Comparison of ENCODE assay signal across 1 cellular context in the genomic region with DNA sequence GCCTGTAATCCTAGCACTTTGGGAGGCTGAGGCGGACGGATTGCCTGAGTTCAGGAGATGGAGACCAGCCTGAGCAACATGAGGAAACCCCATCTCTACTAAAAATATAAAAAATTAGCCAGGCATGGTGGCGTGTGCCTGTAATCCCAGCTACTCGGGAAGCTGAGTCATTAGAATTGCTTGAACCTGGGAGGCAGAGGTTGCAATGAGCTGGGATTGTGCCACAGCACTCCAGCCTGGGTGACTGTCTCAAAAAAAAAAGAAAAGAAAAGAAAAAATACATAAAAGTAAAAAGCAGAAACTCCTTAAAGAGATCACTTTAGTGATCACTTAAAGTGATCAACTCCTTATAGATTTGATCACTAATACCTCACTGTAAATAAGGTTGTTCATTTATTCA.
TF ChIP-seq lines count a peak whose summit lies in the region.

No MANE protein-coding gene starts in this region.

TF ChIP-seq in IMR-90, 13 proteins besides CTCF, POLR2A, EP300 and RAD21 (continued from another document):
- TF ChIP-seq, protein P1, sequence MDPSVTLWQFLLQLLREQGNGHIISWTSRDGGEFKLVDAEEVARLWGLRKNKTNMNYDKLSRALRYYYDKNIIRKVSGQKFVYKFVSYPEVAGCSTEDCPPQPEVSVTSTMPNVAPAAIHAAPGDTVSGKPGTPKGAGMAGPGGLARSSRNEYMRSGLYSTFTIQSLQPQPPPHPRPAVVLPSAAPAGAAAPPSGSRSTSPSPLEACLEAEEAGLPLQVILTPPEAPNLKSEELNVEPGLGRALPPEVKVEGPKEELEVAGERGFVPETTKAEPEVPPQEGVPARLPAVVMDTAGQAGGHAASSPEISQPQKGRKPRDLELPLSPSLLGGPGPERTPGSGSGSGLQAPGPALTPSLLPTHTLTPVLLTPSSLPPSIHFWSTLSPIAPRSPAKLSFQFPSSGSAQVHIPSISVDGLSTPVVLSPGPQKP (IDR thresholded peaks at IDR 0.05; ENCODE audit: borderline replicate concordance, low read depth, low read length) = no peak
- TF ChIP-seq NFE2L2 (IDR thresholded peaks at IDR 0.05; ENCODE audit: low read depth, low read length) = no peak
- TF ChIP-seq BHLHE40 (IDR thresholded peaks at IDR 0.05; ENCODE audit: low read depth, low read length) = no peak
